In genomic region chr15:63623231-63623969, GRCh38 we compare ENCODE assay signal across 24 cellular contexts. TPM values are rescaled to one million over a fixed set of nuclear protein-coding genes. Genes with fewer than 3 reads are reported as not detected.
"Had no signal": no experiment of that assay in that cellular context is flagged by ENCODE, and none has a peak within 500 bp of the region (broad histone marks: within the 10 kb centered on the region; RNA-seq: fewer than 3 reads in every experiment).

No MANE protein-coding gene starts in this region.

- H3K4me1 Mint-ChIP-seq: activated T-helper 17 cell treated with anti-CD3 and anti-CD28 coated beads, Interleukin-2, amount 50 U/mL, for 72 hours; nephron progenitor cell had no signal

- H3K27me3 Mint-ChIP-seq: activated naive CD8-positive, alpha-beta T cell treated with anti-CD3 and anti-CD28 coated beads, Interleukin-2, amount 10 ng/mL, durations not matched to agents 7 days and 5 days; activated T-helper 17 cell treated with anti-CD3 and anti-CD28 coated beads, Interleukin-2, amount 50 U/mL, for 72 hours; effector memory CD8-positive, alpha-beta T cell; stimulated activated memory B cell treated with anti-CD40 and anti-IgM and Interleukin-4, amounts not matched to agents 10 μg/mL and 1 μg/mL and 100 μg/mL, for 72 hours; type B pancreatic cell had no signal

- H2AFZ ChIP-seq: hepatocyte had no signal

- H3K27ac ChIP-seq: esophagus muscularis mucosa, hepatocyte, sigmoid colon, stomach, testis had no signal

- H3K4me3 ChIP-seq: esophagus muscularis mucosa, hepatocyte, sigmoid colon, smooth muscle cell, stomach, testis had no signal

- DNase-seq: activated CD4-positive, alpha-beta T cell treated with anti-CD3 and anti-CD28 coated beads for 1 hour; activated CD4-positive, alpha-beta T cell treated with anti-CD3 and anti-CD28 coated beads, Interleukin-2, amount 50 U/mL, for 1 hour; activated CD8-positive, alpha-beta T cell treated with anti-CD3 and anti-CD28 coated beads, Interleukin-2, amount 10 ng/mL, durations not matched to agents 7 days and 5 days; activated naive CD4-positive, alpha-beta T cell; activated naive CD8-positive, alpha-beta T cell treated with anti-CD3 and anti-CD28 coated beads, Interleukin-2, amount 10 ng/mL, durations not matched to agents 7 days and 5 days; amniotic stem cell; dermis blood vessel endothelial cell; effector memory CD8-positive, alpha-beta T cell; glutamatergic neuron; left ventricle myocardium superior; mammary epithelial cell; nephron progenitor cell; nucleus accumbens; sigmoid colon; stimulated activated CD4-positive, alpha-beta T cell treated with anti-CD3 and anti-CD28 coated beads, Interleukin-15, amount 100 ng/mL, for 24 hours; stomach; T-helper 1 cell; testis had no signal

- H3K9me3 Mint-ChIP-seq: activated T-helper 17 cell treated with anti-CD3 and anti-CD28 coated beads, Interleukin-2, amount 50 U/mL, for 72 hours; effector memory CD8-positive, alpha-beta T cell; stimulated activated memory B cell treated with anti-CD40 and anti-IgM and Interleukin-4, amounts not matched to agents 10 μg/mL and 1 μg/mL and 100 μg/mL, for 72 hours; type B pancreatic cell had no signal

- H3K9me3 ChIP-seq: esophagus muscularis mucosa, sigmoid colon, stomach, testis had no signal

- H3K4me1 ChIP-seq: esophagus muscularis mucosa, sigmoid colon, stomach, testis had no signal

- H3K79me2 ChIP-seq: hepatocyte had no signal

- ATAC-seq: activated CD8-positive, alpha-beta T cell treated with anti-CD3 and anti-CD28 coated beads, Interleukin-2, amount 10 ng/mL, durations not matched to agents 7 days and 5 days; activated T-helper 17 cell treated with anti-CD3 and anti-CD28 coated beads, Interleukin-2, amount 50 U/mL, for 72 hours; effector memory CD8-positive, alpha-beta T cell; left ventricle myocardium superior; stimulated activated memory B cell treated with anti-CD40 and anti-IgM and Interleukin-4, amounts not matched to agents 10 μg/mL and 1 μg/mL and 100 μg/mL, for 72 hours had no signal

- H3K4me3 Mint-ChIP-seq: activated CD8-positive, alpha-beta T cell treated with anti-CD3 and anti-CD28 coated beads, Interleukin-2, amount 10 ng/mL, durations not matched to agents 7 days and 5 days; activated naive CD8-positive, alpha-beta T cell treated with anti-CD3 and anti-CD28 coated beads, Interleukin-2, amount 10 ng/mL, durations not matched to agents 7 days and 5 days; activated T-helper 17 cell treated with anti-CD3 and anti-CD28 coated beads, Interleukin-2, amount 50 U/mL, for 72 hours; effector memory CD8-positive, alpha-beta T cell; nephron progenitor cell; stimulated activated memory B cell treated with anti-CD40 and anti-IgM and Interleukin-4, amounts not matched to agents 10 μg/mL and 1 μg/mL and 100 μg/mL, for 72 hours; type B pancreatic cell had no signal

- H3K27me3 ChIP-seq: esophagus muscularis mucosa, hepatocyte, sigmoid colon, stomach, testis had no signal

- H3K4me2 ChIP-seq: hepatocyte, smooth muscle cell had no signal

- H3K27ac Mint-ChIP-seq: activated CD8-positive, alpha-beta T cell treated with anti-CD3 and anti-CD28 coated beads, Interleukin-2, amount 10 ng/mL, durations not matched to agents 7 days and 5 days; activated naive CD8-positive, alpha-beta T cell treated with anti-CD3 and anti-CD28 coated beads, Interleukin-2, amount 10 ng/mL, durations not matched to agents 7 days and 5 days; activated T-helper 17 cell treated with anti-CD3 and anti-CD28 coated beads, Interleukin-2, amount 50 U/mL, for 72 hours; effector memory CD8-positive, alpha-beta T cell; nephron progenitor cell; stimulated activated memory B cell treated with anti-CD40 and anti-IgM and Interleukin-4, amounts not matched to agents 10 μg/mL and 1 μg/mL and 100 μg/mL, for 72 hours; type B pancreatic cell had no signal

RNA-seq across cellular contexts. Expression of gene FBXL22, which starts 26.2 kb away (rescaled TPM):
- total RNA-seq: dermis blood vessel endothelial cell, smooth muscle cell had no signal
